Comparison of ENCODE assay signal across 9 cellular contexts in genomic region chr5:61624966-61625681, GRCh38.
DNase-seq lines count a peak whose midpoint lies in the region; ATAC-seq and TF ChIP-seq lines count a peak whose summit lies in the region.
"Had no signal": no experiment of that assay in that cellular context is flagged by ENCODE, and none has a peak within 500 bp of the region (broad histone marks: within the 10 kb centered on the region; RNA-seq: fewer than 3 reads in every experiment).

No MANE protein-coding gene starts in this region.

- H3K79me1 ChIP-seq in IMR-90 (ENCODE audit: low read depth in 1 of 2, low read length in 2 of 2) = no peaks in the 10 kb centered on the region

- no peak overlapping the region for H2AK5ac ChIP-seq in IMR-90 (ENCODE audit: low read depth, low read length)

- intact Hi-C loops in A673 (cut with micrococcal nuclease; ENCODE audit: unreplicated experiment) (no loop called here), IMR-90 (cut with micrococcal nuclease) (no loop called here)

- no peak for TF ChIP-seq RAD21 in IMR-90 (IDR thresholded peaks at IDR 0.05; ENCODE audit: low read length)

- H3K27me3 Mint-ChIP-seq in nephron (ENCODE audit: low read depth) = peaks cover 4% of the 10 kb centered on the region

- no peak overlapping the region for H4K5ac ChIP-seq in IMR-90 (ENCODE audit: low read depth, low read length)

- no peaks in the 10 kb centered on the region for H3K27me3 ChIP-seq in A673 (replicated peaks; ENCODE audit: insufficient read depth, low read depth, low read length, poor library complexity)
- peaks cover 2% of the 10 kb centered on the region; the same call in 1 of the 2 replicates for H3K27me3 ChIP-seq in IMR-90 (ENCODE audit: control insufficient read depth, insufficient read depth, low read length)

- H3K9me3 ChIP-seq in A673 (ENCODE audit: low read depth, low read length, poor library complexity, severe bottlenecking) = no peaks in the 10 kb centered on the region
- no peaks in the 10 kb centered on the region for H3K9me3 ChIP-seq in IMR-90 (ENCODE audit: control insufficient read depth, insufficient read depth, low read length)

- in situ Hi-C loops in IMR-90 (cut with MboI; ENCODE audit: low sequenced_read_pairs) = no loop called here

- H3K27ac ChIP-seq in A673 (ENCODE audit: low read depth, low read length, poor library complexity, severe bottlenecking) (peak overlapping the region; percentile 68), IMR-90 (ENCODE audit: insufficient read depth, low read length) (no peak overlapping the region)

- H3K4ac ChIP-seq in IMR-90 (ENCODE audit: low read depth, low read length) = peak overlapping the region; percentile 59; the same call in 1 of the 2 replicates

- peaks cover 2% of the 10 kb centered on the region for H3K9me3 Mint-ChIP-seq in nephron

- peaks cover 8% of the 10 kb centered on the region for H3K4me1 Mint-ChIP-seq in nephron

- ATAC-seq in IMR-90 (ENCODE audit: low read depth) = no peak; the same call in 1 of the 2 replicates
- ATAC-seq in GM18870 (IDR thresholded peaks at IDR 0.05; ENCODE audit: unreplicated experiment) = no peak
- no peak for ATAC-seq in activated CD4-positive, CD25-positive, alpha-beta regulatory T cell treated with anti-CD3 and anti-CD28 coated beads, Interleukin-2, amount 50 U/mL, for 24 hours
- ATAC-seq: SK-N-SH treated with all-trans-retinoic acid at 6 μM for 48 hours had no signal

- POLR2A ChIA-PET in A673 (lab: Charles Lee; ENCODE audit: low non-redundant PET) (interaction anchor here (0.7 kb wide), 1 partner anchor 158 kb away, joined by 3 read pairs; no protein-coding TSS in a partner anchor), IMR-90 (lab: Charles Lee; ENCODE audit: unreplicated experiment) (no interaction called here)

- H3K27ac Mint-ChIP-seq in nephron = peak overlapping the region; percentile 63 to 95 (median 83)

- H4K91ac ChIP-seq in IMR-90 (ENCODE audit: insufficient read depth, low read depth, low read length) = no peak overlapping the region

- no peaks in the 10 kb centered on the region for H3K9me1 ChIP-seq in IMR-90 (ENCODE audit: insufficient read depth, low read length)

- peak overlapping the region; percentile 80 to 84 (median 81) for H3K4me3 Mint-ChIP-seq in nephron

- WGBS in IMR-90 (ENCODE audit: extremely low coverage in 2 of 2, insufficient read length in 1 of 2), 2 experiments = 56% methylated on average over 3 of the region's 17 CpGs; no CpG with 5 or more reads in 1 of the 2 experiments

- H3K4me3 ChIP-seq in A673 (ENCODE audit: low read depth, low read length, poor library complexity, severe bottlenecking) (peak overlapping the region; percentile 44), IMR-90 (ENCODE audit: insufficient read depth, low read depth, low read length) (peak overlapping the region; percentile 28), epithelial cell of proximal tubule (ENCODE audit: low read depth, low read length) (peak overlapping the region; percentile 68)

- TF ChIP-seq POLR2A in IMR-90 (IDR thresholded peaks at IDR 0.05; ENCODE audit: low read depth, low read length) = no peak

- H3K14ac ChIP-seq in IMR-90 (replicated peaks; ENCODE audit: low read depth, low read length) = no peak overlapping the region

- no peak overlapping the region for H2BK15ac ChIP-seq in IMR-90 (ENCODE audit: low read depth, low read length)

- H2BK20ac ChIP-seq in IMR-90 (ENCODE audit: low read depth, low read length) = no peak overlapping the region

- H3K36me3 Mint-ChIP-seq in nephron (ENCODE audit: low read depth) = no peaks in the 10 kb centered on the region

- no peak overlapping the region for H2AK9ac ChIP-seq in IMR-90 (replicated peaks; ENCODE audit: low read depth, low read length, poor library complexity)

- H3K4me1 ChIP-seq in A673 (ENCODE audit: insufficient read depth, low read length, poor library complexity, severe bottlenecking) (no peaks in the 10 kb centered on the region), IMR-90 (ENCODE audit: control insufficient read depth, insufficient read depth, low read length) (no peaks in the 10 kb centered on the region; the same call in 1 of the 2 replicates)

- no peak overlapping the region for H3K23ac ChIP-seq in IMR-90 (ENCODE audit: low read depth, low read length)

- DNase-seq in A673 (ENCODE audit: low spot score) (no peak), IMR-90 (no peak), epithelial cell of proximal tubule (ENCODE audit: low read depth) (no peak), SHP77 treated with DMSO at 0.1 percent for 48 hours (lab: John Stamatoyannopoulos, UW) (no peak)
- no peak for DNase-seq in stimulated activated CD4-positive, alpha-beta T cell treated with anti-CD3 and anti-CD28 coated beads, Interleukin-4, amount 100 ng/mL, for 24 hours

- dilution Hi-C loops in IMR-90 (cut with HindIII; ENCODE audit: low sequenced_read_pairs, unreplicated experiment) = no loop called here

- H3K4me2 ChIP-seq in IMR-90 (ENCODE audit: low read depth, low read length) = peak overlapping the region; percentile 50

- no peak overlapping the region for H3K56ac ChIP-seq in IMR-90 (ENCODE audit: extremely low read depth, insufficient read depth, low read length)

- no TSS peak for BruUV-seq in A673 (replicated peaks; lab: Mats Ljungman, UMichigan)
- BruUV-seq in IMR-90 (replicated peaks; lab: Mats Ljungman, UMichigan) = no TSS peak

- 0 out of 2 replicates have a peak overlapping the region, but pooled peaks have one; percentile 28 for H3K9ac ChIP-seq in IMR-90 (ENCODE audit: low read depth, low read length)

- no peaks in the 10 kb centered on the region for H4K20me1 ChIP-seq in IMR-90 (ENCODE audit: insufficient read depth, low read length)

- H2BK120ac ChIP-seq in IMR-90 (ENCODE audit: low read depth, low read length) = no peak overlapping the region

- peak overlapping the region; percentile 89 for H2AFZ ChIP-seq in IMR-90 (replicated peaks; ENCODE audit: low read length, poor library complexity)

- CTCF ChIA-PET in A673 (lab: Charles Lee) (no interaction called here), IMR-90 (lab: Yijun Ruan, JAX) (interaction anchor here (0.9 to 1.8 kb wide), 3 partner anchors 13 to 220 kb away, joined by 3 to 4 read pairs (median 3); no protein-coding TSS in a partner anchor)

- H3K18ac ChIP-seq in IMR-90 (ENCODE audit: low read depth, low read length) = no peak overlapping the region; the same call in 1 of the 2 replicates

- H2BK5ac ChIP-seq in IMR-90 (ENCODE audit: low read depth, low read length, poor library complexity, severe bottlenecking) = no peak overlapping the region

- TF ChIP-seq CTCF in A673 (conservative IDR thresholded peaks at IDR 0.05; ENCODE audit: low read depth, low read length) (no peak), IMR-90 (conservative IDR thresholded peaks at IDR 0.05; ENCODE audit: low read depth, low read length) (no peak), epithelial cell of proximal tubule (conservative IDR thresholded peaks at IDR 0.05; ENCODE audit: low read depth, low read length) (no peak), nephron (IDR thresholded peaks at IDR 0.05; ENCODE audit: unreplicated experiment in 3 of 3) (no peak)

- no peaks in the 10 kb centered on the region for H3K36me3 ChIP-seq in A673 (ENCODE audit: insufficient read depth, low read length, poor library complexity, severe bottlenecking)
- H3K36me3 ChIP-seq in IMR-90 (ENCODE audit: control insufficient read depth, insufficient read depth, low read length) = no peaks in the 10 kb centered on the region

- peak overlapping the region in 1 of 2 experiments; percentile 12; a peak in 1 of 4 replicates for H4K8ac ChIP-seq in IMR-90 (ENCODE audit: low read depth in 2 of 2, low read length in 2 of 2)

TF ChIP-seq in IMR-90, 13 proteins besides CTCF, POLR2A, EP300 and RAD21:
- no peak for TF ChIP-seq FOS (IDR thresholded peaks at IDR 0.05; ENCODE audit: low read depth, low read length)
- no peak for TF ChIP-seq CHD1 (IDR thresholded peaks at IDR 0.05; ENCODE audit: low read depth, low read length)
- no peak for TF ChIP-seq RCOR1 (IDR thresholded peaks at IDR 0.05; ENCODE audit: insufficient replicate concordance, low read length)
- TF ChIP-seq MAZ (IDR thresholded peaks at IDR 0.05; ENCODE audit: borderline replicate concordance, low read depth, low read length) = no peak
- TF ChIP-seq, protein P1, sequence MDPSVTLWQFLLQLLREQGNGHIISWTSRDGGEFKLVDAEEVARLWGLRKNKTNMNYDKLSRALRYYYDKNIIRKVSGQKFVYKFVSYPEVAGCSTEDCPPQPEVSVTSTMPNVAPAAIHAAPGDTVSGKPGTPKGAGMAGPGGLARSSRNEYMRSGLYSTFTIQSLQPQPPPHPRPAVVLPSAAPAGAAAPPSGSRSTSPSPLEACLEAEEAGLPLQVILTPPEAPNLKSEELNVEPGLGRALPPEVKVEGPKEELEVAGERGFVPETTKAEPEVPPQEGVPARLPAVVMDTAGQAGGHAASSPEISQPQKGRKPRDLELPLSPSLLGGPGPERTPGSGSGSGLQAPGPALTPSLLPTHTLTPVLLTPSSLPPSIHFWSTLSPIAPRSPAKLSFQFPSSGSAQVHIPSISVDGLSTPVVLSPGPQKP (IDR thresholded peaks at IDR 0.05; ENCODE audit: borderline replicate concordance, low read depth, low read length) = no peak
- TF ChIP-seq SMC3 (IDR thresholded peaks at IDR 0.05; ENCODE audit: low read depth, low read length) = no peak
- no peak for TF ChIP-seq RFX5 (IDR thresholded peaks at IDR 0.05; ENCODE audit: low read depth, low read length)
- TF ChIP-seq USF2 (IDR thresholded peaks at IDR 0.05; ENCODE audit: low read depth, low read length) = no peak
- no peak for TF ChIP-seq MXI1 (IDR thresholded peaks at IDR 0.05; ENCODE audit: borderline replicate concordance, low read depth, low read length)
- no peak for TF ChIP-seq MAFK (IDR thresholded peaks at IDR 0.05; ENCODE audit: low read depth, low read length)
- no peak for TF ChIP-seq BHLHE40 (IDR thresholded peaks at IDR 0.05; ENCODE audit: low read depth, low read length)
- no peak for TF ChIP-seq CEBPB (IDR thresholded peaks at IDR 0.05; ENCODE audit: low read depth, low read length)
- no peak for TF ChIP-seq NFE2L2 (IDR thresholded peaks at IDR 0.05; ENCODE audit: low read depth, low read length)
